Comparison of ENCODE assay signal across 13 cellular contexts in the genomic region with DNA sequence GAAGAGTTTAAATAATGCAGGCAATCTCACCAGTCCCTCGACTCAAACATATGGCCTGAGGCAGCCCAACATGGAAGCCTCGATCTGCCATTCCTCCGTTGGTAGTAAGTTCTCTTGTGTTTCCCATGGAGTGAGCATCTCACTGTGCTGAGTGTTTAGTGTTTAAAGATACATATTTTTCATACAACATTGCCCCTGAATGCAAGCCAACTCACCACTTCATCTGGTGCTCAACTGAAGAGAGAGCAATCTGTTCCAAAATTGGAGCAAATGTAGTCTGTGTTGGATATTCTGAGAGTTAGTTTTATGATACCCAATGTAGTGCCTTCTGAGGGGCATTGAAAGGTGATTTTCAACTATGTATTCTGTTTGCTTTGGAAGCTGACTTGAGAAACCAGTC.
DNase-seq lines count a peak whose midpoint lies in the region; ATAC-seq lines count a peak whose summit lies in the region.
"Had no signal": no experiment of that assay in that cellular context is flagged by ENCODE, and none has a peak within 500 bp of the region (broad histone marks: within the 10 kb centered on the region; RNA-seq: fewer than 3 reads in every experiment).

No MANE protein-coding gene starts in this region.

- no peaks in the 10 kb centered on the region for H3K9me3 Mint-ChIP-seq in T-helper 2 cell treated with Interferon-gamma antibody and Interleukin-4, amounts not matched to agents 5 μg/mL and 100 μg/mL, for 36 hours
- H3K9me3 Mint-ChIP-seq: CD8-positive, alpha-beta T cell; H9 had no signal

- ATAC-seq in HG03432 (IDR thresholded peaks at IDR 0.05; ENCODE audit: unreplicated experiment), result no peak
- ATAC-seq: A549; CD8-positive, alpha-beta T cell had no signal

- no peak overlapping the region for H3K4me3 Mint-ChIP-seq in T-helper 2 cell treated with Interferon-gamma antibody and Interleukin-4, amounts not matched to agents 5 μg/mL and 100 μg/mL, for 36 hours
- H3K4me3 Mint-ChIP-seq: CD14-positive monocyte; CD8-positive, alpha-beta T cell; H9 had no signal

- no peaks in the 10 kb centered on the region for H3K4me1 Mint-ChIP-seq in T-helper 2 cell treated with Interferon-gamma antibody and Interleukin-4, amounts not matched to agents 5 μg/mL and 100 μg/mL, for 36 hours (ENCODE audit: low read depth)
- H3K4me1 Mint-ChIP-seq: CD14-positive monocyte, H9 had no signal

- no peak overlapping the region for H3K27ac Mint-ChIP-seq in T-helper 2 cell treated with Interferon-gamma antibody and Interleukin-4, amounts not matched to agents 5 μg/mL and 100 μg/mL, for 36 hours
- H3K27ac Mint-ChIP-seq: CD14-positive monocyte; CD8-positive, alpha-beta T cell; H9 had no signal

- DNase-seq in Ammon's horn (ENCODE audit: low spot score) (peak; percentile 21), DMS79 (lab: John Stamatoyannopoulos, UW) (peak; percentile 56), NCI-H187 treated with DMSO at 0.1 percent for 48 hours (lab: John Stamatoyannopoulos, UW) (peak; percentile 37), cerebellar cortex (ENCODE audit: low spot score) (peak; percentile 73)
- no peak for DNase-seq in T-helper 2 cell treated with Interferon-gamma antibody and Interleukin-4, amounts not matched to agents 5 μg/mL and 100 μg/mL, for 36 hours (ENCODE audit: low spot score)
- DNase-seq: CD8-positive, alpha-beta T cell; COR-L47; GOT3; H9; IMR-90 had no signal

- no peaks in the 10 kb centered on the region for H3K27me3 Mint-ChIP-seq in T-helper 2 cell treated with Interferon-gamma antibody and Interleukin-4, amounts not matched to agents 5 μg/mL and 100 μg/mL, for 36 hours (ENCODE audit: low read depth)

- no peaks in the 10 kb centered on the region for H3K36me3 Mint-ChIP-seq in T-helper 2 cell treated with Interferon-gamma antibody and Interleukin-4, amounts not matched to agents 5 μg/mL and 100 μg/mL, for 36 hours (ENCODE audit: low read depth)
- H3K36me3 Mint-ChIP-seq: CD14-positive monocyte; CD8-positive, alpha-beta T cell had no signal
